In genomic region chr10:131797626-131798025, GRCh38 we compare ENCODE assay signal across 30 cellular contexts.
"Had no signal": no experiment of that assay in that cellular context is flagged by ENCODE, and none has a peak within 500 bp of the region (broad histone marks: within the 10 kb centered on the region; RNA-seq: fewer than 3 reads in every experiment).

No MANE protein-coding gene starts in this region.

- H3K27me3 ChIP-seq: ascending aorta, cardiac muscle cell, MG63, Peyer's patch, SJSA1 had no signal

- H3K4me3 Mint-ChIP-seq: activated CD4-positive, alpha-beta T cell treated with anti-CD3 and anti-CD28 coated beads for 36 hours; activated CD4-positive, alpha-beta T cell treated with anti-CD3 and anti-CD28 coated beads, Interleukin-2, amount 10 ng/mL, durations not matched to agents 7 days and 5 days; activated CD8-positive, alpha-beta T cell treated with anti-CD3 and anti-CD28 coated beads, Interleukin-2, amount 10 ng/mL, durations not matched to agents 7 days and 5 days; activated naive CD8-positive, alpha-beta T cell treated with anti-CD3 and anti-CD28 coated beads, Interleukin-2, amount 10 ng/mL, durations not matched to agents 7 days and 5 days; activated T-cell treated with anti-CD3 and anti-CD28 coated beads, Interleukin-2, amount 50 U/mL, for 4 hours; activated T-helper 1 cell treated with anti-CD3 and anti-CD28 coated beads, Interleukin-12 subunit alpha, Interleukin-12 subunit beta, Interleukin-2, Interleukin-4 antibody, amounts not matched to agents 30 ng/mL and 10 ng/mL and 1 ng/mL, durations not matched to agents 14 hours and 24 hours and 36 hours; T-helper 1 cell treated with Interleukin-12 subunit alpha and Interleukin-12 subunit beta and Interleukin-4 antibody, amounts not matched to agents 30 μg/mL and 1 μg/mL, for 36 hours; T-helper 2 cell treated with Interferon-gamma antibody and Interleukin-4, amounts not matched to agents 5 μg/mL and 100 μg/mL, for 36 hours had no signal

- H3K36me3 ChIP-seq: ascending aorta, cardiac muscle cell, MG63, Peyer's patch, SJSA1 had no signal

- H3K27ac Mint-ChIP-seq: activated CD4-positive, alpha-beta T cell treated with anti-CD3 and anti-CD28 coated beads for 36 hours; activated CD4-positive, alpha-beta T cell treated with anti-CD3 and anti-CD28 coated beads, Interleukin-2, amount 10 ng/mL, durations not matched to agents 7 days and 5 days; activated CD8-positive, alpha-beta T cell treated with anti-CD3 and anti-CD28 coated beads, Interleukin-2, amount 10 ng/mL, durations not matched to agents 7 days and 5 days; activated naive CD8-positive, alpha-beta T cell treated with anti-CD3 and anti-CD28 coated beads, Interleukin-2, amount 10 ng/mL, durations not matched to agents 7 days and 5 days; activated T-helper 1 cell treated with anti-CD3 and anti-CD28 coated beads, Interleukin-12 subunit alpha, Interleukin-12 subunit beta, Interleukin-2, Interleukin-4 antibody, amounts not matched to agents 30 ng/mL and 10 ng/mL and 1 ng/mL, durations not matched to agents 14 hours and 24 hours and 36 hours; T-helper 1 cell treated with Interleukin-12 subunit alpha and Interleukin-12 subunit beta and Interleukin-4 antibody, amounts not matched to agents 30 μg/mL and 1 μg/mL, for 36 hours; T-helper 2 cell treated with Interferon-gamma antibody and Interleukin-4, amounts not matched to agents 5 μg/mL and 100 μg/mL, for 36 hours had no signal

- H3K9me3 ChIP-seq: MG63, SK-N-SH had no signal

- H3K27ac ChIP-seq: ascending aorta, cardiac muscle cell, Peyer's patch, SJSA1 had no signal

- H3K4me1 ChIP-seq: ascending aorta, Peyer's patch, SJSA1 had no signal

- H3K36me3 Mint-ChIP-seq: activated naive CD8-positive, alpha-beta T cell treated with anti-CD3 and anti-CD28 coated beads, Interleukin-2, amount 10 ng/mL, durations not matched to agents 7 days and 5 days had no signal

- H3K4me3 ChIP-seq: ascending aorta, cardiac muscle cell, MG63, Peyer's patch, SJSA1 had no signal

- H3K4me1 Mint-ChIP-seq: activated CD4-positive, alpha-beta T cell treated with anti-CD3 and anti-CD28 coated beads for 36 hours; activated CD4-positive, alpha-beta T cell treated with anti-CD3 and anti-CD28 coated beads, Interleukin-2, amount 10 ng/mL, durations not matched to agents 7 days and 5 days; activated naive CD8-positive, alpha-beta T cell treated with anti-CD3 and anti-CD28 coated beads, Interleukin-2, amount 10 ng/mL, durations not matched to agents 7 days and 5 days had no signal

- DNase-seq: activated CD4-positive, alpha-beta T cell treated with anti-CD3 and anti-CD28 coated beads for 36 hours; activated CD4-positive, alpha-beta T cell treated with anti-CD3 and anti-CD28 coated beads, Interleukin-2, amount 10 ng/mL, durations not matched to agents 7 days and 5 days; activated CD4-positive, alpha-beta T cell treated with anti-CD3 and anti-CD28 coated beads, Interleukin-2, amount 50 U/mL, for 48 hours; activated CD8-positive, alpha-beta T cell treated with anti-CD3 and anti-CD28 coated beads, Interleukin-2, amount 10 ng/mL, durations not matched to agents 7 days and 5 days; activated naive CD4-positive, alpha-beta T cell; activated naive CD4-positive, alpha-beta T cell treated with anti-CD3 and anti-CD28 coated beads, Interleukin-2, amount 50 U/mL, for 16 hours; activated naive CD8-positive, alpha-beta T cell treated with anti-CD3 and anti-CD28 coated beads, Interleukin-2, amount 10 ng/mL, durations not matched to agents 7 days and 5 days; activated T-cell treated with anti-CD3 and anti-CD28 coated beads, Interleukin-2, amount 50 U/mL, for 4 hours; amygdala; Kasumi-1; KG1; MG63; NCI-H1048; NCI-H1105 treated with DMSO at 0.1 percent for 48 hours; NCI-H1436; NCI-H1694 treated with DMSO at 0.1 percent for 48 hours; NCI-H2029; NCI-H345; NCI-H524 treated with DMSO at 0.1 percent for 48 hours; PC-3; Peyer's patch; RPMI8226; SHP77 treated with DMSO at 0.1 percent for 48 hours; SK-N-SH had no signal
